1 cellular context compared by ENCODE assay signal in the genomic region with DNA sequence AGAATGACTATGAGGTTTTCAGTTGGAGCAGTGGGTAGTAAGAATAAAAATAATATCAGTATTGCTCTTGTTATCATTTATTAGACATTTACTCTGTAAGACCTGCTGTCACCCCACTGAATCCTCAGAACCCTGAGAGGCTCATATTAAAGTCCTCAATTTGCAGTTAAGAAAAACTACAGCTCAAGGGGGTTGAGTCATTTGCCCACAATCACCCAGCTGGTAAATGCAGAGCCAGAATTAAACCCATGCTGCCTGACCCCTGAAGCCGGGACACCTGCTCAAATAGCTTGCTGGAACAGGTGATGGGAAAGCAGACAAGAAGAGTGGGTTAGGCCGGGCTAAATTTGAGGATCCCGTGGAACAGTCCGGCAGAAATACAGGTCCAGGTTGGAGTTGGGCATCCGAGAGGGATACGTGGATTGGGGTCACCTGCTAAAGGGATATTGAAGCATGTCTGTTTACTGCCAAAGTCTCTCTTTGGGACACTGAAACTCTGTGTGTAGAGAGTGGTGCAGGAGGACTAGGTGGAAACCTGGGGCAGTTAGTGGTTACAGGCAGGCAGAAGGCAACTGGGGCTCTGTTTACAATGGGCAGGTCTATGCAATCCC.
TF ChIP-seq lines count a peak whose summit lies in the region.

No MANE protein-coding gene starts in this region.

TF ChIP-seq in IMR-90, 13 proteins besides CTCF, POLR2A, EP300 and RAD21:
- TF ChIP-seq MXI1 (IDR thresholded peaks at IDR 0.05; ENCODE audit: borderline replicate concordance, low read depth, low read length) (no peak), RCOR1 (IDR thresholded peaks at IDR 0.05; ENCODE audit: insufficient replicate concordance, low read length) (no peak), MAFK (IDR thresholded peaks at IDR 0.05; ENCODE audit: low read depth, low read length) (no peak), RFX5 (IDR thresholded peaks at IDR 0.05; ENCODE audit: low read depth, low read length) (no peak), BHLHE40 (IDR thresholded peaks at IDR 0.05; ENCODE audit: low read depth, low read length) (no peak), SMC3 (IDR thresholded peaks at IDR 0.05; ENCODE audit: low read depth, low read length) (no peak), CEBPB (IDR thresholded peaks at IDR 0.05; ENCODE audit: low read depth, low read length) (no peak), FOS (IDR thresholded peaks at IDR 0.05; ENCODE audit: low read depth, low read length) (no peak), CHD1 (IDR thresholded peaks at IDR 0.05; ENCODE audit: low read depth, low read length) (no peak), MAZ (IDR thresholded peaks at IDR 0.05; ENCODE audit: borderline replicate concordance, low read depth, low read length) (no peak), NFE2L2 (IDR thresholded peaks at IDR 0.05; ENCODE audit: low read depth, low read length) (no peak)
- TF ChIP-seq, protein P1, sequence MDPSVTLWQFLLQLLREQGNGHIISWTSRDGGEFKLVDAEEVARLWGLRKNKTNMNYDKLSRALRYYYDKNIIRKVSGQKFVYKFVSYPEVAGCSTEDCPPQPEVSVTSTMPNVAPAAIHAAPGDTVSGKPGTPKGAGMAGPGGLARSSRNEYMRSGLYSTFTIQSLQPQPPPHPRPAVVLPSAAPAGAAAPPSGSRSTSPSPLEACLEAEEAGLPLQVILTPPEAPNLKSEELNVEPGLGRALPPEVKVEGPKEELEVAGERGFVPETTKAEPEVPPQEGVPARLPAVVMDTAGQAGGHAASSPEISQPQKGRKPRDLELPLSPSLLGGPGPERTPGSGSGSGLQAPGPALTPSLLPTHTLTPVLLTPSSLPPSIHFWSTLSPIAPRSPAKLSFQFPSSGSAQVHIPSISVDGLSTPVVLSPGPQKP (IDR thresholded peaks at IDR 0.05; ENCODE audit: borderline replicate concordance, low read depth, low read length), result no peak
- TF ChIP-seq, protein P2, sequence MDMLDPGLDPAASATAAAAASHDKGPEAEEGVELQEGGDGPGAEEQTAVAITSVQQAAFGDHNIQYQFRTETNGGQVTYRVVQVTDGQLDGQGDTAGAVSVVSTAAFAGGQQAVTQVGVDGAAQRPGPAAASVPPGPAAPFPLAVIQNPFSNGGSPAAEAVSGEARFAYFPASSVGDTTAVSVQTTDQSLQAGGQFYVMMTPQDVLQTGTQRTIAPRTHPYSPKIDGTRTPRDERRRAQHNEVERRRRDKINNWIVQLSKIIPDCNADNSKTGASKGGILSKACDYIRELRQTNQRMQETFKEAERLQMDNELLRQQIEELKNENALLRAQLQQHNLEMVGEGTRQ (IDR thresholded peaks at IDR 0.05; ENCODE audit: low read depth, low read length), result no peak
